ENCODE assay signal across 13 cellular contexts in the genomic region with DNA sequence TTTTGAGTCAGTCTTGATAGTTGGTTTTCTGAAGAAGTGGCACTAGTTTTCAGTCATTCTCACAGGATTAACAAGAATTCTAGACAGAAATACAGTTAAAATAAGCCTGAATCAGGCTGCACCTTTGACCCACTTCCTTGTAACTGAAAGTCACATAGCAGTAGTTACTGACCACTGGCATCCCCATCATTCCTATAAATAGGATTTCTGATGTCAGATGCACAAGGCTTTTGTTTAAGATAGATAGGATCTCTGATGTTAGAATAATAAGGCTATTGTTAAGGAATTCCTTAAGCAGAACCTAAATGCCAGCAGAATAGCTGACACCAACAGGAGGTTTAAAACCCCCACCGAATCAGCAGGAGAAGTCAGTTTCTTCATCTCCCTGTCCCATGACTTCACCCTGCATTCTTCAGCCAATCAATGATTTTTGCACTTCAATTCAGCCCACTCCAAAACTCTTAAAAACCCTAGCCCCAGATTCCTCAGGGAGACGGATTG. TPM values are rescaled to one million over a fixed set of nuclear protein-coding genes. Genes with fewer than 3 reads are reported as not detected.
DNase-seq lines count a peak whose midpoint lies in the region; ATAC-seq, FAIRE-seq and TF ChIP-seq lines count a peak whose summit lies in the region.
"Had no signal": no experiment of that assay in that cellular context is flagged by ENCODE, and none has a peak within 500 bp of the region (broad histone marks: within the 10 kb centered on the region; RNA-seq: fewer than 3 reads in every experiment).

No MANE protein-coding gene starts in this region.

- intact Hi-C loops in naive thymus-derived CD4-positive, alpha-beta T cell (cut with micrococcal nuclease): no loop called here

- no peak for ATAC-seq in HG02678 (IDR thresholded peaks at IDR 0.05; ENCODE audit: unreplicated experiment)
- ATAC-seq in activated T-cell treated with anti-CD3 and anti-CD28 coated beads, Interleukin-2, amount 50 U/mL, for 4 hours: no peak
- no peak for ATAC-seq in naive thymus-derived CD4-positive, alpha-beta T cell

- H3K27ac Mint-ChIP-seq in naive thymus-derived CD4-positive, alpha-beta T cell: no peak overlapping the region
- H3K27ac Mint-ChIP-seq: B cell had no signal

- H3K27ac ChIP-seq in 22Rv1 (peak overlapping the region; percentile 54), iPS-18a (ENCODE audit: low read length) (peak overlapping the region; percentile 74)
- H3K27ac ChIP-seq in naive thymus-derived CD4-positive, alpha-beta T cell (ENCODE audit: low read depth, low read length): no peak overlapping the region
- H3K27ac ChIP-seq: RWPE1, tibial artery had no signal

- DNase-seq in H54 (ENCODE audit: insufficient read length, low spot score) (no peak), adipocyte (ENCODE audit: low read depth) (peak; percentile 28), COLO668 (lab: John Stamatoyannopoulos, UW; ENCODE audit: unreplicated experiment) (no peak)
- DNase-seq in activated T-cell treated with anti-CD3 and anti-CD28 coated beads, Interleukin-2, amount 50 U/mL, for 4 hours: no peak
- no peak for DNase-seq in naive thymus-derived CD4-positive, alpha-beta T cell
- DNase-seq: Karpas-422, tibial artery had no signal

- H3K4me1 ChIP-seq in adipocyte (ENCODE audit: control insufficient read depth, insufficient read depth, low read length) (peaks cover 16% of the 10 kb centered on the region), iPS-18a (ENCODE audit: control insufficient read depth, low read depth, low read length) (peaks cover 17% of the 10 kb centered on the region)
- H3K4me1 ChIP-seq in naive thymus-derived CD4-positive, alpha-beta T cell (ENCODE audit: control insufficient read depth in 2 of 2, insufficient read depth in 2 of 2, low read length in 2 of 2): peaks cover 15 to 19% of the 10 kb centered on the region in 2 donors
- H3K4me1 ChIP-seq: tibial artery had no signal

- H3K9me3 ChIP-seq in adipocyte (ENCODE audit: control insufficient read depth, low read length): no peaks in the 10 kb centered on the region
- H3K9me3 ChIP-seq in iPS-18a (ENCODE audit: control insufficient read depth, low read depth, low read length): peaks cover 3% of the 10 kb centered on the region
- no peaks in the 10 kb centered on the region for H3K9me3 ChIP-seq in naive thymus-derived CD4-positive, alpha-beta T cell (ENCODE audit: control insufficient read depth in 2 of 3, low read length in 3 of 3)
- H3K9me3 ChIP-seq: tibial artery had no signal

- CTCF ChIA-PET in naive thymus-derived CD4-positive, alpha-beta T cell (lab: Charles Lee): no interaction called here

- no peak overlapping the region for H3K9ac ChIP-seq in adipocyte (ENCODE audit: low read length)
- H3K9ac ChIP-seq in iPS-18a (ENCODE audit: low read length): no peak overlapping the region

- POLR2A ChIA-PET in naive thymus-derived CD4-positive, alpha-beta T cell (lab: Charles Lee): interaction anchor here (0.7 kb wide), 1 partner anchor 16 kb away, joined by 3 read pairs; no protein-coding TSS in a partner anchor

- H3K4me1 Mint-ChIP-seq in activated T-cell treated with anti-CD3 and anti-CD28 coated beads, Interleukin-2, amount 50 U/mL, for 4 hours (ENCODE audit: low read depth): peaks cover 27% of the 10 kb centered on the region
- H3K4me1 Mint-ChIP-seq in naive thymus-derived CD4-positive, alpha-beta T cell: peaks cover 14 to 36% (median 27%) of the 10 kb centered on the region in 7 donors

- H3K9me3 Mint-ChIP-seq in activated T-cell treated with anti-CD3 and anti-CD28 coated beads, Interleukin-2, amount 50 U/mL, for 4 hours: no peaks in the 10 kb centered on the region
- H3K9me3 Mint-ChIP-seq in naive thymus-derived CD4-positive, alpha-beta T cell: peaks cover 0 to 3% (median 0%) of the 10 kb centered on the region in 11 donors

- no peak overlapping the region for H3K4me3 Mint-ChIP-seq in activated T-cell treated with anti-CD3 and anti-CD28 coated beads, Interleukin-2, amount 50 U/mL, for 4 hours
- H3K4me3 Mint-ChIP-seq in naive thymus-derived CD4-positive, alpha-beta T cell: no peak overlapping the region
- H3K4me3 Mint-ChIP-seq: B cell had no signal

- no peaks in the 10 kb centered on the region for H3K36me3 Mint-ChIP-seq in activated T-cell treated with anti-CD3 and anti-CD28 coated beads, Interleukin-2, amount 50 U/mL, for 4 hours (ENCODE audit: insufficient read depth)
- peaks cover 0 to 8% (median 0%) of the 10 kb centered on the region in 5 donors for H3K36me3 Mint-ChIP-seq in naive thymus-derived CD4-positive, alpha-beta T cell

- H3K27me3 Mint-ChIP-seq in activated T-cell treated with anti-CD3 and anti-CD28 coated beads, Interleukin-2, amount 50 U/mL, for 4 hours (ENCODE audit: low read depth): no peaks in the 10 kb centered on the region
- peaks cover 0 to 1% (median 0%) of the 10 kb centered on the region in 5 donors for H3K27me3 Mint-ChIP-seq in naive thymus-derived CD4-positive, alpha-beta T cell
- H3K27me3 Mint-ChIP-seq: B cell had no signal

- peak; percentile 43 for FAIRE-seq in H54 (lab: Jason Lieb, UNC)
- FAIRE-seq: bronchial epithelial cell had no signal

- H3K4me3 ChIP-seq in adipocyte (ENCODE audit: low read length) (no peak overlapping the region), iPS-18a (ENCODE audit: low read length) (no peak overlapping the region)
- no peak overlapping the region for H3K4me3 ChIP-seq in naive thymus-derived CD4-positive, alpha-beta T cell (ENCODE audit: low read length)
- H3K4me3 ChIP-seq: tibial artery had no signal

- no peak for TF ChIP-seq POLR2A in H54 (IDR thresholded peaks at IDR 0.05; ENCODE audit: low read depth, low read length)

- TF ChIP-seq CTCF in 22Rv1 (IDR thresholded peaks at IDR 0.05): no peak

- no peaks in the 10 kb centered on the region for H3K27me3 ChIP-seq in adipocyte (replicated peaks; ENCODE audit: control insufficient read depth, insufficient read depth, low read length)
- H3K27me3 ChIP-seq in iPS-18a (ENCODE audit: control insufficient read depth, insufficient read depth, low read length): no peaks in the 10 kb centered on the region
- no peaks in the 10 kb centered on the region for H3K27me3 ChIP-seq in naive thymus-derived CD4-positive, alpha-beta T cell (ENCODE audit: control insufficient read depth in 2 of 2, insufficient read depth in 2 of 2, low read length in 2 of 2)
- H3K27me3 ChIP-seq: tibial artery had no signal

- H3K36me3 ChIP-seq in adipocyte (ENCODE audit: control insufficient read depth, insufficient read depth, low read length, severe bottlenecking) (no peaks in the 10 kb centered on the region), iPS-18a (ENCODE audit: control insufficient read depth, low read depth, low read length) (no peaks in the 10 kb centered on the region)
- no peaks in the 10 kb centered on the region for H3K36me3 ChIP-seq in naive thymus-derived CD4-positive, alpha-beta T cell (ENCODE audit: control insufficient read depth in 2 of 3, insufficient read depth in 3 of 3, low read length in 3 of 3)
- H3K36me3 ChIP-seq: tibial artery had no signal

RNA-seq across cellular contexts. Expression of a gene that starts 30.6 kb away (rescaled TPM):
- 10 to 100 TPM; 13.9 to 15.5 (median 14.8) TPM for total RNA-seq in activated T-cell treated with anti-CD3 and anti-CD28 coated beads, Interleukin-2, amount 50 U/mL, for 4 hours
- total RNA-seq in naive thymus-derived CD4-positive, alpha-beta T cell: 10 to 100 TPM; 10.2 to 26.6 (median 23.4) TPM
- polyA plus RNA-seq in naive thymus-derived CD4-positive, alpha-beta T cell: 1 to 10 TPM; 6.9 to 9.0 TPM

RNA-seq across cellular contexts. Expression of a gene that starts 58.0 kb away (rescaled TPM):
- 10 to 100 TPM in 2 of 3 donors, 1 to 10 TPM in 1; 7.6 to 12.5 (median 12.4) TPM for total RNA-seq in activated T-cell treated with anti-CD3 and anti-CD28 coated beads, Interleukin-2, amount 50 U/mL, for 4 hours
- total RNA-seq in naive thymus-derived CD4-positive, alpha-beta T cell: 100 to 1,000 TPM in 2 of 5 experiments, 10 to 100 TPM in 3; 61.4 to 125 (median 78.7) TPM
- polyA plus RNA-seq in naive thymus-derived CD4-positive, alpha-beta T cell: 10 to 100 TPM; 18.3 to 22.6 TPM

Comparison
In these comparisons a context has a peak if more than half of its experiments do, and no peak if none do; other contexts are left out.
1. RNA of a gene that starts 58.0 kb away (total RNA-seq): 61.4 to 125 TPM in naive thymus-derived CD4-positive, alpha-beta T cell; 7.6 to 12.5 TPM in activated T-cell treated with anti-CD3 and anti-CD28 coated beads, Interleukin-2, amount 50 U/mL, for 4 hours; every median in the first group is over 4 times any median in the second.